29 cellular contexts compared by ENCODE assay signal in genomic region chr14:21311614-21312013, GRCh38. TPM values are rescaled to one million over a fixed set of nuclear protein-coding genes. Genes with fewer than 3 reads are reported as not detected.
"Had no signal": no experiment of that assay in that cellular context is flagged by ENCODE, and none has a peak within 500 bp of the region (broad histone marks: within the 10 kb centered on the region; RNA-seq: fewer than 3 reads in every experiment).

No MANE protein-coding gene starts in this region.

- H3K27me3 Mint-ChIP-seq: activated CD4-positive, alpha-beta memory T cell treated with anti-CD3 and anti-CD28 coated beads for 36 hours; activated T-cell treated with anti-CD3 and anti-CD28 coated beads, Interleukin-2, amount 50 U/mL, for 24 hours; central memory CD8-positive, alpha-beta T cell; dendritic cell treated with granulocyte-macrophage colony-stimulating factor and Interleukin-4, amounts not matched to agents 40 ng/mL and 50 ng/mL, for 4 days had no signal

- DNase-seq: activated CD4-positive, alpha-beta memory T cell treated with anti-CD3 and anti-CD28 coated beads for 36 hours; activated CD4-positive, alpha-beta T cell treated with anti-CD3 and anti-CD28 coated beads for 48 hours; activated CD8-positive, alpha-beta memory T cell treated with anti-CD3 and anti-CD28 coated beads, Interleukin-2, amount 50 U/mL, for 48 hours; activated gamma-delta T cell; activated naive CD4-positive, alpha-beta T cell; activated naive CD4-positive, alpha-beta T cell treated with anti-CD3 and anti-CD28 coated beads, Interleukin-2, amount 10 ng/mL, durations not matched to agents 7 days and 5 days; activated T-cell treated with anti-CD3 and anti-CD28 coated beads for 4 hours; activated T-cell treated with anti-CD3 and anti-CD28 coated beads, Interleukin-2, amount 50 U/mL, for 24 hours; activated T-cell treated with anti-CD3 and anti-CD28 coated beads, Interleukin-2, amount 50 U/mL, for 72 hours; amniotic stem cell; anterior cingulate cortex; brain microvascular endothelial cell; effector CD4-positive, alpha-beta T cell; foreskin fibroblast; head of caudate nucleus; T-helper 2 cell had no signal

- H3K27ac Mint-ChIP-seq: activated CD4-positive, alpha-beta memory T cell treated with anti-CD3 and anti-CD28 coated beads for 36 hours; activated naive CD4-positive, alpha-beta T cell treated with anti-CD3 and anti-CD28 coated beads, Interleukin-2, amount 10 ng/mL, durations not matched to agents 7 days and 5 days; activated naive CD4-positive, alpha-beta T cell treated with anti-CD3 and anti-CD28 coated beads, Interleukin-2, amount 50 U/mL, for 72 hours; activated T-cell treated with anti-CD3 and anti-CD28 coated beads, Interleukin-2, amount 50 U/mL, for 24 hours; activated T-cell treated with anti-CD3 and anti-CD28 coated beads, Interleukin-2, amount 50 U/mL, for 72 hours; dendritic cell treated with granulocyte-macrophage colony-stimulating factor and Interleukin-4, amounts not matched to agents 40 ng/mL and 50 ng/mL, for 4 days had no signal

- H3K36me3 Mint-ChIP-seq: activated CD4-positive, alpha-beta memory T cell treated with anti-CD3 and anti-CD28 coated beads for 36 hours; activated naive CD4-positive, alpha-beta T cell treated with anti-CD3 and anti-CD28 coated beads, Interleukin-2, amount 10 ng/mL, durations not matched to agents 7 days and 5 days; activated naive CD4-positive, alpha-beta T cell treated with anti-CD3 and anti-CD28 coated beads, Interleukin-2, amount 50 U/mL, for 72 hours had no signal

- H3K36me3 ChIP-seq: brain microvascular endothelial cell had no signal

- H3K27me3 ChIP-seq: brain microvascular endothelial cell had no signal

- H3K4me3 ChIP-seq: coronary artery had no signal

- H3K27ac ChIP-seq: brain microvascular endothelial cell, coronary artery had no signal

- FAIRE-seq: astrocyte, bronchial epithelial cell, endometrium, frontal cortex had no signal

- H3K4me3 Mint-ChIP-seq: activated CD4-positive, alpha-beta memory T cell treated with anti-CD3 and anti-CD28 coated beads for 36 hours; activated naive CD4-positive, alpha-beta T cell treated with anti-CD3 and anti-CD28 coated beads, Interleukin-2, amount 10 ng/mL, durations not matched to agents 7 days and 5 days; activated T-cell treated with anti-CD3 and anti-CD28 coated beads, Interleukin-2, amount 50 U/mL, for 24 hours; activated T-cell treated with anti-CD3 and anti-CD28 coated beads, Interleukin-2, amount 50 U/mL, for 72 hours; central memory CD8-positive, alpha-beta T cell; dendritic cell treated with granulocyte-macrophage colony-stimulating factor and Interleukin-4, amounts not matched to agents 40 ng/mL and 50 ng/mL, for 4 days had no signal

- H3K9me3 Mint-ChIP-seq: activated CD4-positive, alpha-beta memory T cell treated with anti-CD3 and anti-CD28 coated beads for 36 hours; activated naive CD4-positive, alpha-beta T cell treated with anti-CD3 and anti-CD28 coated beads, Interleukin-2, amount 10 ng/mL, durations not matched to agents 7 days and 5 days; activated naive CD4-positive, alpha-beta T cell treated with anti-CD3 and anti-CD28 coated beads, Interleukin-2, amount 50 U/mL, for 72 hours; activated T-cell treated with anti-CD3 and anti-CD28 coated beads, Interleukin-2, amount 50 U/mL, for 72 hours; central memory CD8-positive, alpha-beta T cell; dendritic cell treated with granulocyte-macrophage colony-stimulating factor and Interleukin-4, amounts not matched to agents 40 ng/mL and 50 ng/mL, for 4 days had no signal

- ATAC-seq: activated naive CD4-positive, alpha-beta T cell treated with anti-CD3 and anti-CD28 coated beads, Interleukin-2, amount 50 U/mL, for 72 hours; activated T-cell treated with anti-CD3 and anti-CD28 coated beads, Interleukin-2, amount 50 U/mL, for 72 hours; esophagus mucosa had no signal

RNA-seq across cellular contexts. Expression of gene RPGRIP1, which starts 31.7 kb away (rescaled TPM):
- total RNA-seq: activated naive CD4-positive, alpha-beta T cell treated with anti-CD3 and anti-CD28 coated beads, Interleukin-2, amount 50 U/mL, for 72 hours; activated T-cell treated with anti-CD3 and anti-CD28 coated beads, Interleukin-2, amount 50 U/mL, for 72 hours; astrocyte; bronchial epithelial cell; cardiac septum; endothelial cell of umbilical vein; epithelial cell of proximal tubule; esophagus mucosa; frontal cortex; T-helper 1 cell treated with Interleukin-12 subunit alpha and Interleukin-12 subunit beta and Interleukin-4 antibody, amounts not matched to agents 30 ng/mL and 1 ng/mL, for 36 hours had no signal
- polyA plus RNA-seq: endothelial cell of umbilical vein had no signal
